Comparison of ENCODE assay signal across 8 cellular contexts in genomic region chr9:95505072-95505471, GRCh38. TPM values are rescaled to one million over a fixed set of nuclear protein-coding genes. Genes with fewer than 3 reads are reported as not detected.
DNase-seq lines count a peak whose midpoint lies in the region; ATAC-seq, FAIRE-seq and TF ChIP-seq lines count a peak whose summit lies in the region.

No MANE protein-coding gene starts in this region.

- FAIRE-seq in kidney (lab: Jason Lieb, UNC): no peak

- H3K36me3 Mint-ChIP-seq in activated CD8-positive, alpha-beta memory T cell treated with anti-CD3 and anti-CD28 coated beads, Interleukin-2, amount 10 ng/mL, durations not matched to agents 7 days and 5 days: peaks cover 2% of the 10 kb centered on the region
- H3K36me3 Mint-ChIP-seq in activated CD8-positive, alpha-beta T cell treated with anti-CD3 and anti-CD28 coated beads, Interleukin-2, amount 10 ng/mL, durations not matched to agents 7 days and 5 days (ENCODE audit: low read depth): no peaks in the 10 kb centered on the region

- H3K4me3 ChIP-seq in kidney (ENCODE audit: low read length in 2 of 2): peak overlapping the region; percentile 44 to 63
- peak overlapping the region; percentile 92 for H3K4me3 ChIP-seq in thoracic aorta

- no peak overlapping the region for H3K9ac ChIP-seq in kidney (ENCODE audit: low read length in 2 of 2)

- ATAC-seq in activated CD8-positive, alpha-beta memory T cell treated with anti-CD3 and anti-CD28 coated beads, Interleukin-2, amount 10 ng/mL, durations not matched to agents 7 days and 5 days: no peak
- no peak for ATAC-seq in activated CD8-positive, alpha-beta T cell treated with anti-CD3 and anti-CD28 coated beads, Interleukin-2, amount 10 ng/mL, durations not matched to agents 7 days and 5 days
- ATAC-seq in thoracic aorta (ENCODE audit: insufficient number of reproducible peaks, low FRiP score, low read depth): no peak
- ATAC-seq in GM21360 (IDR thresholded peaks at IDR 0.05; ENCODE audit: unreplicated experiment): no peak

- H3K36me3 ChIP-seq in kidney (ENCODE audit: control insufficient read depth in 1 of 2, insufficient read depth in 2 of 2, low read length in 2 of 2) (no peaks in the 10 kb centered on the region), thoracic aorta (no peaks in the 10 kb centered on the region)

- H3K4me1 ChIP-seq in kidney (ENCODE audit: control insufficient read depth in 1 of 2, insufficient read depth in 1 of 2, low read depth in 1 of 2, low read length in 2 of 2): peaks cover 3 to 13% of the 10 kb centered on the region in 2 donors
- H3K4me1 ChIP-seq in thoracic aorta (ENCODE audit: control insufficient read depth in 1 of 2, low read depth in 2 of 2): peaks cover 0 to 22% of the 10 kb centered on the region in 2 donors

- H3K4me3 Mint-ChIP-seq in activated CD8-positive, alpha-beta memory T cell treated with anti-CD3 and anti-CD28 coated beads, Interleukin-2, amount 10 ng/mL, durations not matched to agents 7 days and 5 days: peak overlapping the region; percentile 73
- H3K4me3 Mint-ChIP-seq in activated CD8-positive, alpha-beta T cell treated with anti-CD3 and anti-CD28 coated beads, Interleukin-2, amount 10 ng/mL, durations not matched to agents 7 days and 5 days: peak overlapping the region; percentile 66

- H3K4me1 Mint-ChIP-seq in activated CD8-positive, alpha-beta memory T cell treated with anti-CD3 and anti-CD28 coated beads, Interleukin-2, amount 10 ng/mL, durations not matched to agents 7 days and 5 days: peaks cover 24% of the 10 kb centered on the region
- peaks cover 28% of the 10 kb centered on the region for H3K4me1 Mint-ChIP-seq in activated CD8-positive, alpha-beta T cell treated with anti-CD3 and anti-CD28 coated beads, Interleukin-2, amount 10 ng/mL, durations not matched to agents 7 days and 5 days (ENCODE audit: low read depth)

- TF ChIP-seq CTCF in kidney (IDR thresholded peaks at IDR 0.05; ENCODE audit: borderline replicate concordance, extremely low read depth, insufficient read depth) (no peak), thoracic aorta (IDR thresholded peaks at IDR 0.05) (no peak)

- no peaks in the 10 kb centered on the region for H3K27me3 ChIP-seq in thoracic aorta (replicated peaks; ENCODE audit: insufficient read depth)

- intact Hi-C loops in kidney (cut with DNase I): no loop called here

- H3K27ac ChIP-seq in kidney (ENCODE audit: low read depth in 2 of 2, low read length in 2 of 2) (no peak overlapping the region), thoracic aorta (no peak overlapping the region)

- POLR2A ChIA-PET in activated CD8-positive, alpha-beta T cell treated with anti-CD3 and anti-CD28 coated beads, Interleukin-2, amount 10 ng/mL, durations not matched to agents 7 days and 5 days (lab: Charles Lee): no interaction called here

- H3K9me3 ChIP-seq in kidney (ENCODE audit: control insufficient read depth in 1 of 2, low read length in 2 of 2) (no peaks in the 10 kb centered on the region), thoracic aorta (no peaks in the 10 kb centered on the region)

- peaks cover 35% of the 10 kb centered on the region for H3K27me3 Mint-ChIP-seq in activated CD8-positive, alpha-beta memory T cell treated with anti-CD3 and anti-CD28 coated beads, Interleukin-2, amount 10 ng/mL, durations not matched to agents 7 days and 5 days
- H3K27me3 Mint-ChIP-seq in activated CD8-positive, alpha-beta T cell treated with anti-CD3 and anti-CD28 coated beads, Interleukin-2, amount 10 ng/mL, durations not matched to agents 7 days and 5 days (ENCODE audit: low read depth): peaks cover 60% of the 10 kb centered on the region

- CTCF ChIA-PET in activated CD8-positive, alpha-beta memory T cell treated with anti-CD3 and anti-CD28 coated beads, Interleukin-2, amount 10 ng/mL, durations not matched to agents 7 days and 5 days (lab: Charles Lee): no interaction called here
- CTCF ChIA-PET in activated CD8-positive, alpha-beta T cell treated with anti-CD3 and anti-CD28 coated beads, Interleukin-2, amount 10 ng/mL, durations not matched to agents 7 days and 5 days (lab: Charles Lee): no interaction called here

- H3K9me3 Mint-ChIP-seq in activated CD8-positive, alpha-beta memory T cell treated with anti-CD3 and anti-CD28 coated beads, Interleukin-2, amount 10 ng/mL, durations not matched to agents 7 days and 5 days (ENCODE audit: low read depth): no peaks in the 10 kb centered on the region
- H3K9me3 Mint-ChIP-seq in activated CD8-positive, alpha-beta T cell treated with anti-CD3 and anti-CD28 coated beads, Interleukin-2, amount 10 ng/mL, durations not matched to agents 7 days and 5 days (ENCODE audit: insufficient read depth): no peaks in the 10 kb centered on the region

- no peak overlapping the region for H3K27ac Mint-ChIP-seq in activated CD8-positive, alpha-beta memory T cell treated with anti-CD3 and anti-CD28 coated beads, Interleukin-2, amount 10 ng/mL, durations not matched to agents 7 days and 5 days
- H3K27ac Mint-ChIP-seq in activated CD8-positive, alpha-beta T cell treated with anti-CD3 and anti-CD28 coated beads, Interleukin-2, amount 10 ng/mL, durations not matched to agents 7 days and 5 days: no peak overlapping the region

- DNase-seq in activated CD8-positive, alpha-beta memory T cell treated with anti-CD3 and anti-CD28 coated beads, Interleukin-2, amount 10 ng/mL, durations not matched to agents 7 days and 5 days: no peak
- DNase-seq in activated CD8-positive, alpha-beta memory T cell treated with anti-CD3 and anti-CD28 coated beads for 24 hours: no peak
- DNase-seq in activated CD8-positive, alpha-beta T cell treated with anti-CD3 and anti-CD28 coated beads, Interleukin-2, amount 10 ng/mL, durations not matched to agents 7 days and 5 days: no peak
- DNase-seq in kidney (no peak), thoracic aorta (ENCODE audit: low spot score) (no peak), NCI-H226 (no peak), NK-92 (lab: John Stamatoyannopoulos, UW; ENCODE audit: unreplicated experiment) (no peak)

RNA-seq across cellular contexts. Expression of gene PTCH1, which starts 11.7 kb away (rescaled TPM):
- total RNA-seq in activated CD8-positive, alpha-beta memory T cell treated with anti-CD3 and anti-CD28 coated beads, Interleukin-2, amount 10 ng/mL, durations not matched to agents 7 days and 5 days: 10 to 100 TPM; 15.2 to 17.4 TPM
- 1 to 10 TPM; 5.0 to 6.1 TPM for total RNA-seq in activated CD8-positive, alpha-beta T cell treated with anti-CD3 and anti-CD28 coated beads, Interleukin-2, amount 10 ng/mL, durations not matched to agents 7 days and 5 days
- total RNA-seq in kidney (37.2 TPM), thoracic aorta (10 to 100 TPM; 12.6 to 19.2 TPM)
- polyA plus RNA-seq in kidney (ENCODE audit: insufficient read depth, low read depth, low replicate concordance): 2.6 TPM
